Comparison of ENCODE assay signal across 19 cellular contexts in genomic region chr16:10562361-10562899, GRCh38. TPM values are rescaled to one million over a fixed set of nuclear protein-coding genes. Genes with fewer than 3 reads are reported as not detected.
A peak's percentile ranks its signal among the peaks of the same experiment; 100 is the strongest.
DNase-seq lines count a peak whose midpoint lies in the region; ATAC-seq and TF ChIP-seq lines count a peak whose summit lies in the region.
"Had no signal": no experiment of that assay in that cellular context is flagged by ENCODE, and none has a peak within 500 bp of the region (broad histone marks: within the 10 kb centered on the region; RNA-seq: fewer than 3 reads in every experiment).

No MANE protein-coding gene starts in this region.

- H3K27me3 ChIP-seq in right cardiac atrium (ENCODE audit: control insufficient read depth, insufficient read depth) (no peaks in the 10 kb centered on the region), lower lobe of right lung (ENCODE audit: low read depth) (no peaks in the 10 kb centered on the region), upper lobe of right lung (no peaks in the 10 kb centered on the region), hepatocyte (no peaks in the 10 kb centered on the region)

- DNase-seq in right cardiac atrium (peak in 1 of 3 donors; percentile 10), Right ventricle myocardium superior (no peak), RKO (ENCODE audit: low spot score) (peak; percentile 32), lower lobe of right lung (no peak), upper lobe of right lung (no peak), hepatocyte (ENCODE audit: low spot score) (no peak)
- DNase-seq: ACHN, AML-193, COR-L47, EL, GM23248, Karpas-422, NCI-H1417 treated with DMSO at 0.1 percent for 48 hours, NCI-H2029, NCI-H2171 treated with DMSO at 0.1 percent for 48 hours, NCI-H446 treated with DMSO at 0.1 percent for 48 hours, NCI-H748 treated with DMSO at 0.1 percent for 48 hours had no signal

- TF ChIP-seq CTCF in lower lobe of right lung (IDR thresholded peaks at IDR 0.05) (no peak), upper lobe of right lung (IDR thresholded peaks at IDR 0.05) (no peak), hepatocyte (IDR thresholded peaks at IDR 0.05; ENCODE audit: poor library complexity) (no peak)

- no peaks in the 10 kb centered on the region for H4K20me1 ChIP-seq in hepatocyte (ENCODE audit: insufficient read depth, poor library complexity, severe bottlenecking)

- H3K4me3 ChIP-seq in right cardiac atrium (ENCODE audit: low read length) (no peak overlapping the region), lower lobe of right lung (no peak overlapping the region), upper lobe of right lung (no peak overlapping the region), hepatocyte (no peak overlapping the region)
- H3K4me3 ChIP-seq: GM23248 had no signal

- H3K4me1 ChIP-seq in right cardiac atrium (ENCODE audit: control insufficient read depth, insufficient read depth, low read length) (peaks cover 47% of the 10 kb centered on the region), lower lobe of right lung (peaks cover 77% of the 10 kb centered on the region), upper lobe of right lung (peaks cover 63% of the 10 kb centered on the region), hepatocyte (ENCODE audit: insufficient read depth) (no peaks in the 10 kb centered on the region)

- ATAC-seq in right cardiac atrium (no peak), Right ventricle myocardium superior (ENCODE audit: poor library complexity) (no peak), lower lobe of right lung (no peak), upper lobe of right lung (no peak), HG02571 (IDR thresholded peaks at IDR 0.05; ENCODE audit: unreplicated experiment) (no peak)
- ATAC-seq in activated CD4-positive, CD25-positive, alpha-beta regulatory T cell treated with anti-CD3 and anti-CD28 coated beads, Interleukin-2, amount 50 U/mL, for 24 hours = no peak

- no peak overlapping the region for H2AFZ ChIP-seq in hepatocyte
- H2AFZ ChIP-seq: GM23248 had no signal

- no peaks in the 10 kb centered on the region for H3K9me2 ChIP-seq in hepatocyte (replicated peaks; ENCODE audit: insufficient read depth)

- H3K4me2 ChIP-seq in hepatocyte = no peak overlapping the region

- intact Hi-C loops in right cardiac atrium (cut with DNase I) (no loop called here), Right ventricle myocardium superior (cut with DNase I) (no loop called here), lower lobe of right lung (cut with DNase I) (no loop called here), upper lobe of right lung (cut with DNase I) (no loop called here)

- H3K9me3 ChIP-seq in right cardiac atrium (ENCODE audit: control insufficient read depth, low read length) = no peaks in the 10 kb centered on the region
- H3K9me3 ChIP-seq in lower lobe of right lung = no peaks in the 10 kb centered on the region
- no peaks in the 10 kb centered on the region for H3K9me3 ChIP-seq in upper lobe of right lung
- no peaks in the 10 kb centered on the region for H3K9me3 ChIP-seq in hepatocyte (ENCODE audit: low read depth)

- H3K79me2 ChIP-seq in hepatocyte = peaks cover 4% of the 10 kb centered on the region

- H3K36me3 ChIP-seq in lower lobe of right lung (peaks cover 11% of the 10 kb centered on the region), upper lobe of right lung (no peaks in the 10 kb centered on the region), hepatocyte (replicated peaks; ENCODE audit: insufficient read depth, low read depth) (no peaks in the 10 kb centered on the region)

- peak overlapping the region; percentile 37 for H3K27ac ChIP-seq in right cardiac atrium (ENCODE audit: low read length)
- H3K27ac ChIP-seq in lower lobe of right lung = peak overlapping the region; percentile 48
- peak overlapping the region; percentile 82 for H3K27ac ChIP-seq in upper lobe of right lung
- no peak overlapping the region for H3K27ac ChIP-seq in hepatocyte
- H3K27ac ChIP-seq: GM23248 had no signal

RNA-seq across cellular contexts. Expression of gene EMP2, which starts 18.0 kb away (rescaled TPM):
- total RNA-seq in right cardiac atrium (10 to 100 TPM; 66.0 to 85.0 (median 74.3) TPM), Right ventricle myocardium superior (81.0 TPM), lower lobe of right lung (518 TPM), upper lobe of right lung (726 TPM), hepatocyte (23.4 and 29.1 TPM in 2 replicates)
- polyA plus RNA-seq in right cardiac atrium (34.4 TPM), hepatocyte (93.4 and 147 TPM in 2 replicates)
